Comparison of ENCODE assay signal across 7 cellular contexts in genomic region chr2:18656048-18656447, GRCh38.
"Had no signal": no experiment of that assay in that cellular context is flagged by ENCODE, and none has a peak within 500 bp of the region (broad histone marks: within the 10 kb centered on the region; RNA-seq: fewer than 3 reads in every experiment).

No MANE protein-coding gene starts in this region.

- H3K36me3 ChIP-seq: HAP-1 had no signal

- H3K27ac ChIP-seq: HL-60 had no signal

- ATAC-seq: GM23338, HCT116 had no signal

- H3K9me3 ChIP-seq: HAP-1 had no signal

- H3K4me3 ChIP-seq: GM23338, HAP-1 had no signal

- H2AFZ ChIP-seq: GM23338 had no signal

- H3K4me1 ChIP-seq: HAP-1 had no signal

- DNase-seq: H7, HFFc6, KG1 had no signal

- H3K4me2 ChIP-seq: GM23338 had no signal
